Comparison of ENCODE assay signal across 2 cellular contexts in genomic region chr14:36503771-36504741, GRCh38.
TF ChIP-seq lines count a peak whose summit lies in the region.

No MANE protein-coding gene starts in this region.

TF ChIP-seq in SK-N-SH, 30 proteins besides CTCF, POLR2A, EP300 and RAD21 (continued from another document):
- TF ChIP-seq USF1 (IDR thresholded peaks at IDR 0.05; ENCODE audit: borderline replicate concordance, low read depth): no peak
- TF ChIP-seq ZBTB33 (IDR thresholded peaks at IDR 0.05; ENCODE audit: borderline replicate concordance, low read depth): no peak
- no peak for TF ChIP-seq NFIC (IDR thresholded peaks at IDR 0.05; ENCODE audit: borderline replicate concordance)
- no peak for TF ChIP-seq POLR2AphosphoS5 (IDR thresholded peaks at IDR 0.05; ENCODE audit: low read depth, low read length)
- TF ChIP-seq FOXJ3 (CRISPR knock-in tag; IDR thresholded peaks at IDR 0.05): no peak
- TF ChIP-seq GABPA (IDR thresholded peaks at IDR 0.05; ENCODE audit: low read depth): no peak
- no peak for TF ChIP-seq TCF12 (IDR thresholded peaks at IDR 0.05)
- no peak for TF ChIP-seq REST (IDR thresholded peaks at IDR 0.05; ENCODE audit: low read depth, low read length)
- TF ChIP-seq CHD2 (IDR thresholded peaks at IDR 0.05; ENCODE audit: low read length, partially characterized antibody): no peak
- no peak for TF ChIP-seq MEF2A (IDR thresholded peaks at IDR 0.05; ENCODE audit: borderline replicate concordance, low read depth)
- TF ChIP-seq ELF1 (IDR thresholded peaks at IDR 0.05): no peak
- no peak for TF ChIP-seq RXRA (IDR thresholded peaks at IDR 0.05; ENCODE audit: borderline replicate concordance, low read depth)
- TF ChIP-seq FOSL2 (IDR thresholded peaks at IDR 0.05; ENCODE audit: borderline replicate concordance, low read depth): no peak
- TF ChIP-seq SMC3 (IDR thresholded peaks at IDR 0.05; ENCODE audit: low read depth, low read length): no peak
- no peak for TF ChIP-seq TEAD4 (IDR thresholded peaks at IDR 0.05; ENCODE audit: borderline replicate concordance, insufficient read depth)
TF ChIP-seq in SK-N-SH: peak in this region for 0.

TF ChIP-seq in SK-N-SH treated with all-trans-retinoic acid at 6 μM for 48 hours, 23 proteins besides CTCF, POLR2A, EP300 and RAD21 (continued from another document):
- TF ChIP-seq TSHZ2 (CRISPR knock-in tag; IDR thresholded peaks at IDR 0.05) (no peak), TCF4 (CRISPR knock-in tag; IDR thresholded peaks at IDR 0.05; ENCODE audit: borderline replicate concordance) (no peak), ZFP3 (CRISPR knock-in tag; IDR thresholded peaks at IDR 0.05) (no peak), ESRRG (CRISPR knock-in tag; IDR thresholded peaks at IDR 0.05) (no peak), ISL1 (CRISPR knock-in tag; IDR thresholded peaks at IDR 0.05) (no peak), BACH2 (CRISPR knock-in tag; IDR thresholded peaks at IDR 0.05; ENCODE audit: borderline replicate concordance) (no peak)
